Comparison of ENCODE assay signal across 28 cellular contexts in the genomic region with DNA sequence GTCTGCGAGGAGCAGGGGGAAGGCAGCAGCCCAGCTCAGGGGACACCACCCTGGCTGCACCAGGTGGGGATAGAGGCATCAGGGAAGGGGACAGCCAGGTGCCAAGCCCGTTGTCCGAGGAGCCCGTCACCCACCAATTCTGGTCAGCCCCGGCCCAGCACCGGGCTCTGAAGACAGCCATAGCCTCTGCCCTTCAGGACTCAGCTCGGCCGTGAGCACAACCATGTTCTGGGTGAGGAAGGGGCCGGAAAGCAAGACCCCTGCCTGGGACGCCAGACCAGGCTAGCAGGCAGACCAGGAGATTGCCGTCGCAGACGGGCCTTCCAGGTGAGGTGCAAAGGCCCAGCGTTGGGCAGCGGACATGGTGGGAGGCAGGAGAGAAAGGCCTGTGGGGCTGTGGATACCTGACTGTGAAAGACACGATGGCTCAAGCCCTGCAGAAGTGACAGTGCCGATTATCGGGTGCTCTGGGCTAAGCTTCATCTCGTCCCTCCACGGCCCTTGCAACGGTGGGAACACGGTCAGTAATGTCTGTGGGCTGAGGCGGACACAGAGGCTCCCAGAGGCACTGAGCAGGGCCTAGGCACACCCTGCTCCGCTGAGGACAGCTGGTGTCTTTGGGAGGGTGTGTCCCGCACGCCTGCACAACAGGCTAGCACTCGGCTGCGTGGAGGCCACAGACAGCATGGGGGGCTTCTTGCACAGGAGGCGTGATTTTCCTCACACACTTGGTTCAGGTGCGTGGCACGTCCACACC. TPM values are rescaled to one million over a fixed set of nuclear protein-coding genes. Genes with fewer than 3 reads are reported as not detected.
A peak's percentile ranks its signal among the peaks of the same experiment; 100 is the strongest.
DNase-seq lines count a peak whose midpoint lies in the region; ATAC-seq and TF ChIP-seq lines count a peak whose summit lies in the region.
"Had no signal": no experiment of that assay in that cellular context is flagged by ENCODE, and none has a peak within 500 bp of the region (broad histone marks: within the 10 kb centered on the region; RNA-seq: fewer than 3 reads in every experiment).

No MANE protein-coding gene starts in this region.

- no peaks in the 10 kb centered on the region for H3K27me3 ChIP-seq in BLaER1
- no peaks in the 10 kb centered on the region for H3K27me3 ChIP-seq in BLaER1 treated with 17β-estradiol and CSF1 and Interleukin-3, amounts not matched to agents 10 nM and 100 nM
- no peaks in the 10 kb centered on the region for H3K27me3 ChIP-seq in tibial nerve
- H3K27me3 ChIP-seq: MG63 had no signal

- H3K9ac ChIP-seq in BLaER1 = peak overlapping the region; percentile 50; the same call in 1 of the 2 replicates
- H3K9ac ChIP-seq in BLaER1 treated with 17β-estradiol and CSF1 and Interleukin-3, amounts not matched to agents 10 nM and 100 nM = peak overlapping the region in 1 of 11 experiments; percentile 35; a peak in 2 of 22 replicates
- H3K9ac ChIP-seq: GM23248 had no signal

- H3K27ac ChIP-seq in BLaER1 (peak overlapping the region; percentile 49; the same call in 1 of the 2 replicates), tibial nerve (no peak overlapping the region)
- H3K27ac ChIP-seq in BLaER1 treated with 17β-estradiol and CSF1 and Interleukin-3, amounts not matched to agents 10 nM and 100 nM = no peak overlapping the region
- H3K27ac ChIP-seq: GM23248, RWPE1, SK-N-MC had no signal

- peak overlapping the region; percentile 37 for H3K27ac Mint-ChIP-seq in T-helper 17 cell
- H3K27ac Mint-ChIP-seq in nephron progenitor cell = peak overlapping the region; percentile 71
- H3K27ac Mint-ChIP-seq: CD14-positive monocyte, H9 had no signal

- H3K27me3 Mint-ChIP-seq in T-helper 17 cell = no peaks in the 10 kb centered on the region
- peaks cover 15% of the 10 kb centered on the region for H3K27me3 Mint-ChIP-seq in nephron progenitor cell (ENCODE audit: low read depth, poor library complexity)

- TF ChIP-seq POLR2A in tibial nerve (IDR thresholded peaks at IDR 0.05) = no peak

- no peak for TF ChIP-seq EP300 in tibial nerve (IDR thresholded peaks at IDR 0.05)

- H3K4me3 ChIP-seq in BLaER1 (no peak overlapping the region), tibial nerve (no peak overlapping the region)
- no peak overlapping the region for H3K4me3 ChIP-seq in BLaER1 treated with 17β-estradiol and CSF1 and Interleukin-3, amounts not matched to agents 10 nM and 100 nM
- H3K4me3 ChIP-seq: GM23248, MG63, SK-N-MC had no signal

- in situ Hi-C loops in GM13977 (cut with MboI; ENCODE audit: low pct_unique_long_range_greater_than_20kb, low sequenced_read_pairs, unreplicated experiment) = no loop called here

- TF ChIP-seq CTCF in nephron progenitor cell (IDR thresholded peaks at IDR 0.05) (no peak), tibial nerve (IDR thresholded peaks at IDR 0.05) (no peak), GM13977 (IDR thresholded peaks at IDR 0.05; ENCODE audit: extremely low read depth, insufficient read depth, missing control alignments) (no peak)

- no peak for DNase-seq in T-helper 17 cell
- DNase-seq in nephron progenitor cell = no peak
- no peak for DNase-seq in CD1c-positive myeloid dendritic cell (ENCODE audit: extremely low spot score)
- no peak for DNase-seq in tibial nerve (ENCODE audit: low spot score in 2 of 2)
- DNase-seq in GM13977 (ENCODE audit: low spot score) = no peak
- DNase-seq: COR-L47, DMS53, GM23248, H9, KG1, MG63, NCI-H1105 treated with DMSO at 0.1 percent for 48 hours, NCI-H146, NCI-H1930, NCI-H446 treated with DMSO at 0.1 percent for 48 hours, NCI-H526, NCI-H82, SIG-M5 had no signal

- H3K36me3 ChIP-seq in BLaER1 = peaks cover 39% of the 10 kb centered on the region; the same call in 1 of the 2 replicates
- H3K36me3 ChIP-seq in BLaER1 treated with 17β-estradiol and CSF1 and Interleukin-3, amounts not matched to agents 10 nM and 100 nM = peaks cover 0 to 23% (median 0%) of the 10 kb centered on the region in 11 experiments; a peak in 7 of 22 replicates
- peaks cover 0 to 6% (median 0%) of the 10 kb centered on the region in 3 donors for H3K36me3 ChIP-seq in tibial nerve
- H3K36me3 ChIP-seq: MG63 had no signal

- ATAC-seq in T-helper 17 cell (no peak), HG03095 (IDR thresholded peaks at IDR 0.05; ENCODE audit: unreplicated experiment) (no peak)
- ATAC-seq: Panc1 had no signal

- H3K4me1 ChIP-seq in BLaER1 (peaks cover 21% of the 10 kb centered on the region), tibial nerve (peaks cover 0 to 13% (median 2%) of the 10 kb centered on the region in 4 donors)
- H3K4me1 ChIP-seq in BLaER1 treated with 17β-estradiol and CSF1 and Interleukin-3, amounts not matched to agents 10 nM and 100 nM = peaks cover 0 to 21% (median 15%) of the 10 kb centered on the region in 10 experiments; a peak in 14 of 20 replicates

- peak overlapping the region; percentile 68 for H3K4me2 ChIP-seq in BLaER1
- peak overlapping the region in 8 of 11 experiments; percentile 30 to 64 (median 54); a peak in 15 of 22 replicates for H3K4me2 ChIP-seq in BLaER1 treated with 17β-estradiol and CSF1 and Interleukin-3, amounts not matched to agents 10 nM and 100 nM

- WGBS in tibial nerve, 2 donors = 83 to 85% methylated on average over 29 to 31 of the region's 31 CpGs

- peaks cover 6% of the 10 kb centered on the region; the same call in 1 of the 2 replicates for H3K9me3 ChIP-seq in BLaER1
- peaks cover 0 to 3% (median 0%) of the 10 kb centered on the region in 11 experiments; a peak in 1 of 22 replicates for H3K9me3 ChIP-seq in BLaER1 treated with 17β-estradiol and CSF1 and Interleukin-3, amounts not matched to agents 10 nM and 100 nM (replicated peaks in 1 of 11)
- H3K9me3 ChIP-seq in T-helper 17 cell (ENCODE audit: control insufficient read depth, low read length, poor library complexity, severe bottlenecking) = no peaks in the 10 kb centered on the region
- no peaks in the 10 kb centered on the region for H3K9me3 ChIP-seq in tibial nerve
- H3K9me3 ChIP-seq: MG63 had no signal

- no peaks in the 10 kb centered on the region for H3K36me3 Mint-ChIP-seq in T-helper 17 cell (ENCODE audit: low read depth)
- H3K36me3 Mint-ChIP-seq in nephron progenitor cell (ENCODE audit: low read depth) = peaks cover 10% of the 10 kb centered on the region
- H3K36me3 Mint-ChIP-seq: CD14-positive monocyte had no signal

- no peak overlapping the region for H3K4me3 Mint-ChIP-seq in T-helper 17 cell
- no peak overlapping the region for H3K4me3 Mint-ChIP-seq in nephron progenitor cell
- H3K4me3 Mint-ChIP-seq: CD14-positive monocyte, H9 had no signal

- H3K9me3 Mint-ChIP-seq in nephron progenitor cell = no peaks in the 10 kb centered on the region

- H4K20me1 ChIP-seq in BLaER1 = no peaks in the 10 kb centered on the region
- no peaks in the 10 kb centered on the region; a peak in 2 of 22 replicates for H4K20me1 ChIP-seq in BLaER1 treated with 17β-estradiol and CSF1 and Interleukin-3, amounts not matched to agents 10 nM and 100 nM

- H3K4me1 Mint-ChIP-seq in T-helper 17 cell (peaks cover 24% of the 10 kb centered on the region), nephron progenitor cell (peaks cover 39% of the 10 kb centered on the region)
- H3K4me1 Mint-ChIP-seq: CD14-positive monocyte had no signal

RNA-seq across cellular contexts. Expression of a gene that starts 36.5 kb away (rescaled TPM):
- total RNA-seq in T-helper 17 cell (under 1 TPM in 1 of 2 donors, not detected in 1; 0.18 TPM), tibial nerve (1 to 10 TPM in 1 of 4 donors, under 1 TPM in 2, not detected in 1; under 0.01 to 1.2 (median 0.22) TPM)
- total RNA-seq: A673, Daoy, G401, GM23248, H9 had no signal
